ENCODE assay signal across 19 cellular contexts in genomic region chr20:48181536-48181935, GRCh38.
DNase-seq lines count a peak whose midpoint lies in the region; ATAC-seq, FAIRE-seq and TF ChIP-seq lines count a peak whose summit lies in the region.
"Had no signal": no experiment of that assay in that cellular context is flagged by ENCODE, and none has a peak within 500 bp of the region (broad histone marks: within the 10 kb centered on the region; RNA-seq: fewer than 3 reads in every experiment).

No MANE protein-coding gene starts in this region.

- H3K4me3 Mint-ChIP-seq in CD8-positive, alpha-beta T cell: no peak overlapping the region
- H3K4me3 Mint-ChIP-seq: CD14-positive monocyte; CD4-positive, alpha-beta memory T cell; H9 had no signal

- H3K4me3 ChIP-seq in A549: no peak overlapping the region
- H3K4me3 ChIP-seq in CD8-positive, alpha-beta T cell (ENCODE audit: low read depth, low read length): no peak overlapping the region
- H3K4me3 ChIP-seq: BLaER1 had no signal

- H3K27me3 ChIP-seq in CD8-positive, alpha-beta T cell (ENCODE audit: insufficient read depth, low read length): no peaks in the 10 kb centered on the region
- H3K27me3 ChIP-seq: BLaER1 had no signal

- intact Hi-C loops in CD8-positive, alpha-beta T cell (cut with DNase I, micrococcal nuclease): no loop called here

- FAIRE-seq in A549 (lab: Jason Lieb, UNC): no peak
- FAIRE-seq: H1, HTR-8/SVneo had no signal

- H3K4me1 Mint-ChIP-seq in CD8-positive, alpha-beta T cell (ENCODE audit: low read depth): no peaks in the 10 kb centered on the region
- H3K4me1 Mint-ChIP-seq: CD14-positive monocyte; CD4-positive, alpha-beta memory T cell had no signal

- H3K4me1 ChIP-seq in A549: peaks cover 18% of the 10 kb centered on the region
- H3K4me1 ChIP-seq in CD8-positive, alpha-beta T cell (ENCODE audit: insufficient read depth, low read length): no peaks in the 10 kb centered on the region
- H3K4me1 ChIP-seq: BLaER1 had no signal

- DNase-seq in A549 (ENCODE audit: low read depth in 1 of 2, low spot score in 1 of 2) (no peak), NAMALWA (ENCODE audit: low spot score) (peak; percentile 11), RWPE1 (ENCODE audit: low spot score) (peak; percentile 72), germinal center (ENCODE audit: low spot score) (peak; percentile 18), NCI-H226 (no peak), erythroblast (lab: John Stamatoyannopoulos, UW) (no peak)
- DNase-seq in CD8-positive, alpha-beta T cell: no peak
- DNase-seq: Calu3; CD4-positive, alpha-beta memory T cell; DMS79 treated with DMSO at 0.1 percent for 48 hours; GF-D8; H9; IMR-90 had no signal

- TF ChIP-seq CTCF in A549 (IDR thresholded peaks at IDR 0.05) (no peak), RWPE1 (conservative IDR thresholded peaks at IDR 0.05; ENCODE audit: low read depth) (no peak)
- no peak for TF ChIP-seq CTCF in CD8-positive, alpha-beta T cell (IDR thresholded peaks at IDR 0.05)

- no peaks in the 10 kb centered on the region for H3K9me3 Mint-ChIP-seq in CD8-positive, alpha-beta T cell
- H3K9me3 Mint-ChIP-seq: CD4-positive, alpha-beta memory T cell had no signal

- WGBS in A549 (ENCODE audit: missing lambda C conversion rate): 86% methylated on average over 6 of the region's 6 CpGs

- TF ChIP-seq RAD21 in A549 (conservative IDR thresholded peaks at IDR 0.05 in 1 of 2, IDR thresholded peaks at IDR 0.05 in 1 of 2): no peak

- no peak overlapping the region for H3K27ac Mint-ChIP-seq in CD8-positive, alpha-beta T cell
- H3K27ac Mint-ChIP-seq: CD4-positive, alpha-beta memory T cell had no signal

- H3K27me3 Mint-ChIP-seq in CD8-positive, alpha-beta T cell (ENCODE audit: low read depth): no peaks in the 10 kb centered on the region

- H3K27ac ChIP-seq in A549 (peak overlapping the region in 1 of 2 experiments; percentile 66; a peak in 2 of 6 replicates), RWPE1 (no peak overlapping the region)
- H3K27ac ChIP-seq in CD8-positive, alpha-beta T cell (ENCODE audit: low read depth, low read length): no peak overlapping the region
- H3K27ac ChIP-seq: 22Rv1, BLaER1 had no signal

- no peak for TF ChIP-seq EP300 in A549 (IDR thresholded peaks at IDR 0.05)

- no peak for ATAC-seq in A549
- no peak for ATAC-seq in GM19397 (IDR thresholded peaks at IDR 0.05; ENCODE audit: unreplicated experiment)
- ATAC-seq in CD8-positive, alpha-beta T cell: no peak

- 0 out of 3 replicates have a peak, but pooled peaks cover 4% of the 10 kb centered on the region for H3K9me3 ChIP-seq in A549
- no peaks in the 10 kb centered on the region for H3K9me3 ChIP-seq in CD8-positive, alpha-beta T cell (ENCODE audit: low read length)

- no peaks in the 10 kb centered on the region for H3K36me3 ChIP-seq in CD8-positive, alpha-beta T cell (ENCODE audit: insufficient read depth, low read length)
- H3K36me3 ChIP-seq: BLaER1 had no signal

- POLR2A ChIA-PET in A549 (lab: Yijun Ruan, JAX) (no interaction called here), RWPE1 (lab: Yijun Ruan, JAX; ENCODE audit: low non-redundant PET) (no interaction called here)
- POLR2A ChIA-PET in CD8-positive, alpha-beta T cell (lab: Charles Lee): no interaction called here

- no peaks in the 10 kb centered on the region for H3K36me3 Mint-ChIP-seq in CD8-positive, alpha-beta T cell
- H3K36me3 Mint-ChIP-seq: CD14-positive monocyte; CD4-positive, alpha-beta memory T cell had no signal

- no peak overlapping the region for H3K4me2 ChIP-seq in A549
- H3K4me2 ChIP-seq: BLaER1 had no signal

- no peak for TF ChIP-seq POLR2A in A549 (IDR thresholded peaks at IDR 0.05; ENCODE audit: low read length)
- TF ChIP-seq POLR2A in erythroblast (IDR thresholded peaks at IDR 0.05; ENCODE audit: low read length): no peak

- CTCF ChIA-PET in A549 (lab: Yijun Ruan, JAX): interaction anchor here (2.9 kb wide), 1 partner anchor 395 kb away, joined by 13 read pairs; no protein-coding TSS in a partner anchor
- CTCF ChIA-PET in RWPE1 (lab: Yijun Ruan, JAX): interaction anchor here (1.1 kb wide), 1 partner anchor 518 kb away, joined by 3 read pairs; no protein-coding TSS in a partner anchor
- CTCF ChIA-PET in CD8-positive, alpha-beta T cell (lab: Charles Lee): no interaction called here

TF ChIP-seq in A549, 52 proteins besides CTCF, POLR2A, EP300 and RAD21:
- TF ChIP-seq USF2 (IDR thresholded peaks at IDR 0.05): peak; percentile 40; the same call in 1 of the 2 replicates
- TF ChIP-seq KDM5A (IDR thresholded peaks at IDR 0.05): no peak

Comparison
In these comparisons a context has a peak if more than half of its experiments do, and no peak if none do; other contexts are left out.
1. DNase-seq: peak in NAMALWA (single experiment), RWPE1 (single experiment) and germinal center (single experiment); none in A549 (0 of 2), NCI-H226 (single experiment), CD8-positive, alpha-beta T cell (0 of 7) and erythroblast (0 of 2).